In the genomic region with DNA sequence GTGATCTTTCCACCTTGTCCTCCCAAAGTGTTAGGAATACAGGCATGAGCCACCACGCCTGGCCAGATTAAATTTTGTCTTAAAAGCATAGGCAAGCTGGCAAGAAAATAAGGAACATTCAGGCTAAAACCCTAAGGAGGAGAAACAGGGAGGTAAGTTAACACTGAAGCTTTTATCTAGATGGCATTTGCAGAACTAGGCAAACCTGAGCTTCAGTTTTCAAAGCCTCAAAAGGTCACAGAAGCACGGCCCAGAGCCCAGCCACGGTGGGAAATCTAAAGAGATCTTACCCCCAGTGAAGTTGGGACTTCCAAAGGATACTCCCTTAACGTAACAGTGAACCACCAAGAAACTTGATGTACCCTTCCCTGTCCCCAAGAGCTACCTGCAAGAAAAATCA, we compare ENCODE assay signal across 32 cellular contexts. TPM values are rescaled to one million over a fixed set of nuclear protein-coding genes. Genes with fewer than 3 reads are reported as not detected.
"Had no signal": no experiment of that assay in that cellular context is flagged by ENCODE, and none has a peak within 500 bp of the region (broad histone marks: within the 10 kb centered on the region; RNA-seq: fewer than 3 reads in every experiment).

No MANE protein-coding gene starts in this region.

- H3K4me3 ChIP-seq: left ventricle myocardium inferior, lung, neural progenitor cell, right atrium auricular region, right lobe of liver, smooth muscle cell, tibial nerve, uterus had no signal

- H3K4me2 ChIP-seq: neural progenitor cell, smooth muscle cell had no signal

- ATAC-seq: natural killer cell; stimulated activated naive B cell treated with anti-CD40 and anti-IgM and Interleukin-4, amounts not matched to agents 10 μg/mL and 1 μg/mL and 100 μg/mL, for 72 hours; stimulated activated naive CD8-positive, alpha-beta T cell treated with anti-CD3 and anti-CD28 coated beads, Interleukin-15, Interleukin-2, amounts not matched to agents 100 U/mL and 50 U/mL, for 24 hours had no signal

- DNase-seq: hypothalamus; islet precursor cell; left ventricle myocardium inferior; mesendoderm; naive B cell; natural killer cell; nephron progenitor cell; occipital lobe; right lobe of liver; stimulated activated CD4-positive, alpha-beta T cell treated with anti-CD3 and anti-CD28 coated beads, Interleukin-1b, Interleukin-23, amount 100 ng/mL, for 48 hours; stimulated activated CD4-positive, alpha-beta T cell treated with anti-CD3 and anti-CD28 coated beads, Interleukin-2, amount 100 ng/mL, for 48 hours; stimulated activated naive B cell treated with anti-CD40 and anti-IgM and Interleukin-4, amounts not matched to agents 10 μg/mL and 1 μg/mL and 100 μg/mL, for 72 hours; stimulated activated naive CD8-positive, alpha-beta T cell treated with anti-CD3 and anti-CD28 coated beads, Interleukin-15, Interleukin-2, amounts not matched to agents 100 U/mL and 50 U/mL, for 24 hours; substantia nigra; uterus had no signal

- H2AFZ ChIP-seq: neural progenitor cell had no signal

- H3K27me3 ChIP-seq: neural progenitor cell, neutrophil, right atrium auricular region, right lobe of liver, tibial nerve, uterus had no signal

- H3K9ac ChIP-seq: neural progenitor cell had no signal

- H3K4me1 ChIP-seq: left ventricle myocardium inferior, neural progenitor cell, right atrium auricular region, uterus had no signal

- H3K27ac ChIP-seq: left ventricle myocardium inferior, neural progenitor cell, neutrophil, right atrium auricular region, right lobe of liver, tibial nerve, uterus had no signal

- H3K36me3 ChIP-seq: left ventricle myocardium inferior, neural progenitor cell, neutrophil, right atrium auricular region, right lobe of liver, tibial nerve, uterus had no signal

- H3K9me3 ChIP-seq: left ventricle myocardium inferior, neutrophil, right atrium auricular region, right lobe of liver, tibial nerve, uterus had no signal

RNA-seq across cellular contexts. Expression of a gene that starts 45.4 kb away (rescaled TPM):
- total RNA-seq: kidney epithelial cell, left ventricle myocardium inferior, lower leg skin, lung, mesothelial cell of epicardium, mononuclear cell, natural killer cell, occipital lobe, osteocyte, progenitor cell of endocrine pancreas, pulmonary artery endothelial cell, renal cortical epithelial cell, right atrium auricular region, right lobe of liver, skeletal muscle tissue, smooth muscle cell, temporal lobe, tibial nerve, ureter, uterus had no signal
- polyA plus RNA-seq: lung, smooth muscle cell had no signal
